In the genomic region with DNA sequence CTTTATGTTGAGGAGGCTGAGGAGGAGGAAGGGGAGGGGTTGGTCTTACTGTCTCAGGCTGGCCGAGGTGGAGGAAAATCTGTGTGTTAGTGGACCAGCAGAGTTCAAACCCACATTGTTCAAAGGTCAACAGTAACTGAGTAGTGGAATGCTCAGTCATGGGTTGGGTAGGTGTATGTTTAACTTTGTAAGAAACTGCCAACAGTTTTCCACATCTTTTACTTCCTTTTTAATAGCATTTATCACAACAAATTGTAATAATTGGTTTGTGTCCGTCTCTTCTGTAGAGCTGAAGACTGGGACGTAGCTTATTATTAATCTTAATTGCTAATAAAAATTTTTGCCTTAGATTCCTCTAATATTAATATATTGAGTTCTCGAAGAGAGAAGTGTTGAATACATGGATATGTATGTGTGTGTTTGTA, we compare ENCODE assay signal across 18 cellular contexts. TPM values are rescaled to one million over a fixed set of nuclear protein-coding genes. Genes with fewer than 3 reads are reported as not detected.
DNase-seq lines count a peak whose midpoint lies in the region; ATAC-seq and TF ChIP-seq lines count a peak whose summit lies in the region.
"Had no signal": no experiment of that assay in that cellular context is flagged by ENCODE, and none has a peak within 500 bp of the region (broad histone marks: within the 10 kb centered on the region; RNA-seq: fewer than 3 reads in every experiment).

No MANE protein-coding gene starts in this region.

- peak; percentile 16 to 24 for TF ChIP-seq RAD21 in liver (IDR thresholded peaks at IDR 0.05)

- no peaks in the 10 kb centered on the region for H3K9me3 Mint-ChIP-seq in stimulated activated effector memory CD8-positive, alpha-beta T cell treated with anti-CD3 and anti-CD28 coated beads, Interleukin-12 subunit alpha, Interleukin-12 subunit beta, amount 100 ng/mL, for 72 hours
- H3K9me3 Mint-ChIP-seq: CD8-positive, alpha-beta T cell; H9 had no signal

- peaks cover 9% of the 10 kb centered on the region for H3K36me3 ChIP-seq in colonic mucosa
- peaks cover 0 to 17% (median 7%) of the 10 kb centered on the region in 4 donors for H3K36me3 ChIP-seq in liver (ENCODE audit: control insufficient read depth in 4 of 4, insufficient read depth in 3 of 4, low read depth in 1 of 4, low read length in 3 of 4)
- H3K36me3 ChIP-seq in transverse colon = peaks cover 0 to 25% (median 11%) of the 10 kb centered on the region in 4 donors

- peak; percentile 56 for DNase-seq in HuH-7 (ENCODE audit: low spot score)
- DNase-seq in colonic mucosa = peak; percentile 60
- DNase-seq in transverse colon = no peak
- no peak for DNase-seq in stimulated activated effector memory CD8-positive, alpha-beta T cell treated with anti-CD3 and anti-CD28 coated beads, Interleukin-12 subunit alpha, Interleukin-12 subunit beta, amount 100 ng/mL, for 72 hours (ENCODE audit: low spot score in 2 of 2)
- DNase-seq in CD1c-positive myeloid dendritic cell (ENCODE audit: extremely low spot score) = no peak
- DNase-seq: BE2C; CD8-positive, alpha-beta T cell; DMS 273 treated with DMSO at 0.1 percent for 48 hours; H9; MM.1S; NCI-H1105; NCI-H187 treated with DMSO at 0.1 percent for 48 hours; NCI-H2171; NCI-H774; Right ventricle myocardium superior; SK-N-SH had no signal

- no peak overlapping the region for H3K4me3 ChIP-seq in colonic mucosa
- no peak overlapping the region for H3K4me3 ChIP-seq in liver (ENCODE audit: low read depth in 1 of 3, low read length in 3 of 3)
- no peak overlapping the region for H3K4me3 ChIP-seq in transverse colon

- H3K9ac ChIP-seq in colonic mucosa (ENCODE audit: low read depth in 2 of 2, low read length in 2 of 2) (no peak overlapping the region), liver (ENCODE audit: low read depth in 1 of 2, low read length in 2 of 2) (no peak overlapping the region)
- H3K9ac ChIP-seq: SK-N-SH had no signal

- H3K4me1 ChIP-seq in colonic mucosa = peaks cover 10% of the 10 kb centered on the region
- H3K4me1 ChIP-seq in liver (ENCODE audit: control insufficient read depth in 4 of 4, insufficient read depth in 4 of 4, low read length in 3 of 4) = peaks cover 3 to 30% (median 17%) of the 10 kb centered on the region in 4 donors
- H3K4me1 ChIP-seq in transverse colon = peaks cover 17 to 45% (median 22%) of the 10 kb centered on the region in 4 donors
- H3K4me1 ChIP-seq: BE2C had no signal

- intact Hi-C loops in colonic mucosa (cut with DNase I) = no loop called here
- intact Hi-C loops in transverse colon (cut with DNase I; ENCODE audit: low total_unique reads) = no loop called here

- 39% methylated on average over 4 of the region's 4 CpGs for WGBS in liver
- 67 to 68% methylated on average over 3 to 4 of the region's 4 CpGs for WGBS in transverse colon (ENCODE audit: low coverage in 1 of 2), 2 donors

- H3K27ac Mint-ChIP-seq in stimulated activated effector memory CD8-positive, alpha-beta T cell treated with anti-CD3 and anti-CD28 coated beads, Interleukin-12 subunit alpha, Interleukin-12 subunit beta, amount 100 ng/mL, for 72 hours = no peak overlapping the region
- H3K27ac Mint-ChIP-seq: CD8-positive, alpha-beta T cell had no signal

- peaks cover 41% of the 10 kb centered on the region for H3K36me3 Mint-ChIP-seq in stimulated activated effector memory CD8-positive, alpha-beta T cell treated with anti-CD3 and anti-CD28 coated beads, Interleukin-12 subunit alpha, Interleukin-12 subunit beta, amount 100 ng/mL, for 72 hours

- H3K27me3 ChIP-seq in colonic mucosa (no peaks in the 10 kb centered on the region), liver (ENCODE audit: control insufficient read depth in 4 of 4, insufficient read depth in 4 of 4, low read length in 3 of 4) (no peaks in the 10 kb centered on the region), transverse colon (no peaks in the 10 kb centered on the region)
- H3K27me3 ChIP-seq: BE2C had no signal

- H3K27ac ChIP-seq in colonic mucosa (peak overlapping the region; percentile 31), liver (ENCODE audit: low read depth in 1 of 2, low read length in 2 of 2) (peak overlapping the region; percentile 9 to 46), transverse colon (peak overlapping the region; percentile 4 to 50 (median 32))

- ATAC-seq in stimulated activated effector memory CD8-positive, alpha-beta T cell treated with anti-CD3 and anti-CD28 coated beads, Interleukin-12 subunit alpha, Interleukin-12 subunit beta, amount 100 ng/mL, for 72 hours = no peak
- no peak for ATAC-seq in HG02973 (IDR thresholded peaks at IDR 0.05; ENCODE audit: unreplicated experiment)
- ATAC-seq: CD8-positive, alpha-beta T cell had no signal

- H3K9me3 ChIP-seq in colonic mucosa (no peaks in the 10 kb centered on the region), liver (ENCODE audit: control insufficient read depth in 4 of 4, low read length in 3 of 4) (no peaks in the 10 kb centered on the region), transverse colon (no peaks in the 10 kb centered on the region)
- H3K9me3 ChIP-seq: BE2C, SK-N-SH had no signal

- in situ Hi-C loops in transverse colon (cut with MboI; ENCODE audit: low pct_ligation_motif_present in 1 of 4, low pct_unique_long_range_greater_than_20kb in 1 of 4, low sequenced_read_pairs in 3 of 4) = no loop called here

- no peak for TF ChIP-seq CTCF in colonic mucosa (IDR thresholded peaks at IDR 0.05)
- TF ChIP-seq CTCF in liver (IDR thresholded peaks at IDR 0.05; ENCODE audit: low read depth, low read length, missing input control) = no peak
- TF ChIP-seq CTCF in transverse colon (IDR thresholded peaks at IDR 0.05) = no peak

- peaks cover 16% of the 10 kb centered on the region for H3K4me1 Mint-ChIP-seq in stimulated activated effector memory CD8-positive, alpha-beta T cell treated with anti-CD3 and anti-CD28 coated beads, Interleukin-12 subunit alpha, Interleukin-12 subunit beta, amount 100 ng/mL, for 72 hours

- no peak overlapping the region for H3K4me3 Mint-ChIP-seq in stimulated activated effector memory CD8-positive, alpha-beta T cell treated with anti-CD3 and anti-CD28 coated beads, Interleukin-12 subunit alpha, Interleukin-12 subunit beta, amount 100 ng/mL, for 72 hours
- H3K4me3 Mint-ChIP-seq: CD8-positive, alpha-beta T cell; H9 had no signal

- no peak for TF ChIP-seq EP300 in transverse colon (IDR thresholded peaks at IDR 0.05; ENCODE audit: low read depth)

- TF ChIP-seq POLR2A in transverse colon (IDR thresholded peaks at IDR 0.05) = no peak

TF ChIP-seq in liver, 16 proteins besides CTCF, POLR2A, EP300 and RAD21 (continues in another document):
- TF ChIP-seq YY1 (IDR thresholded peaks at IDR 0.05) (peak; percentile 48), RXRA (IDR thresholded peaks at IDR 0.05) (peak; percentile 73 to 78), FOXA1 (IDR thresholded peaks at IDR 0.05) (no peak), GABPA (IDR thresholded peaks at IDR 0.05 in 1 of 2, conservative IDR thresholded peaks at IDR 0.05 in 1 of 2) (peak in 1 of 2 donors; percentile 16), HNF4G (IDR thresholded peaks at IDR 0.05) (peak; percentile 55), TAF1 (conservative IDR thresholded peaks at IDR 0.05) (no peak), SP1 (IDR thresholded peaks at IDR 0.05) (peak; percentile 54), JUND (IDR thresholded peaks at IDR 0.05) (peak in 1 of 2 donors; percentile 72), NR2F2 (IDR thresholded peaks at IDR 0.05) (peak; percentile 26)
- TF ChIP-seq, protein P1, sequence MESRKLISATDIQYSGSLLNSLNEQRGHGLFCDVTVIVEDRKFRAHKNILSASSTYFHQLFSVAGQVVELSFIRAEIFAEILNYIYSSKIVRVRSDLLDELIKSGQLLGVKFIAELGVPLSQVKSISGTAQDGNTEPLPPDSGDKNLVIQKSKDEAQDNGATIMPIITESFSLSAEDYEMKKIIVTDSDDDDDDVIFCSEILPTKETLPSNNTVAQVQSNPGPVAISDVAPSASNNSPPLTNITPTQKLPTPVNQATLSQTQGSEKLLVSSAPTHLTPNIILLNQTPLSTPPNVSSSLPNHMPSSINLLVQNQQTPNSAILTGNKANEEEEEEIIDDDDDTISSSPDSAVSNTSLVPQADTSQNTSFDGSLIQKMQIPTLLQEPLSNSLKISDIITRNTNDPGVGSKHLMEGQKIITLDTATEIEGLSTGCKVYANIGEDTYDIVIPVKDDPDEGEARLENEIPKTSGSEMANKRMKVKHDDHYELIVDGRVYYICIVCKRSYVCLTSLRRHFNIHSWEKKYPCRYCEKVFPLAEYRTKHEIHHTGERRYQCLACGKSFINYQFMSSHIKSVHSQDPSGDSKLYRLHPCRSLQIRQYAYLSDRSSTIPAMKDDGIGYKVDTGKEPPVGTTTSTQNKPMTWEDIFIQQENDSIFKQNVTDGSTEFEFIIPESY (IDR thresholded peaks at IDR 0.05) = peak; percentile 25
- TF ChIP-seq, protein P2, sequence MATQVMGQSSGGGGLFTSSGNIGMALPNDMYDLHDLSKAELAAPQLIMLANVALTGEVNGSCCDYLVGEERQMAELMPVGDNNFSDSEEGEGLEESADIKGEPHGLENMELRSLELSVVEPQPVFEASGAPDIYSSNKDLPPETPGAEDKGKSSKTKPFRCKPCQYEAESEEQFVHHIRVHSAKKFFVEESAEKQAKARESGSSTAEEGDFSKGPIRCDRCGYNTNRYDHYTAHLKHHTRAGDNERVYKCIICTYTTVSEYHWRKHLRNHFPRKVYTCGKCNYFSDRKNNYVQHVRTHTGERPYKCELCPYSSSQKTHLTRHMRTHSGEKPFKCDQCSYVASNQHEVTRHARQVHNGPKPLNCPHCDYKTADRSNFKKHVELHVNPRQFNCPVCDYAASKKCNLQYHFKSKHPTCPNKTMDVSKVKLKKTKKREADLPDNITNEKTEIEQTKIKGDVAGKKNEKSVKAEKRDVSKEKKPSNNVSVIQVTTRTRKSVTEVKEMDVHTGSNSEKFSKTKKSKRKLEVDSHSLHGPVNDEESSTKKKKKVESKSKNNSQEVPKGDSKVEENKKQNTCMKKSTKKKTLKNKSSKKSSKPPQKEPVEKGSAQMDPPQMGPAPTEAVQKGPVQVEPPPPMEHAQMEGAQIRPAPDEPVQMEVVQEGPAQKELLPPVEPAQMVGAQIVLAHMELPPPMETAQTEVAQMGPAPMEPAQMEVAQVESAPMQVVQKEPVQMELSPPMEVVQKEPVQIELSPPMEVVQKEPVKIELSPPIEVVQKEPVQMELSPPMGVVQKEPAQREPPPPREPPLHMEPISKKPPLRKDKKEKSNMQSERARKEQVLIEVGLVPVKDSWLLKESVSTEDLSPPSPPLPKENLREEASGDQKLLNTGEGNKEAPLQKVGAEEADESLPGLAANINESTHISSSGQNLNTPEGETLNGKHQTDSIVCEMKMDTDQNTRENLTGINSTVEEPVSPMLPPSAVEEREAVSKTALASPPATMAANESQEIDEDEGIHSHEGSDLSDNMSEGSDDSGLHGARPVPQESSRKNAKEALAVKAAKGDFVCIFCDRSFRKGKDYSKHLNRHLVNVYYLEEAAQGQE (IDR thresholded peaks at IDR 0.05) = peak; percentile 71

RNA-seq across cellular contexts. Expression of a gene that starts 5.3 kb away (rescaled TPM):
- 10 to 100 TPM; 77.6 to 93.0 TPM for total RNA-seq in colonic mucosa
- total RNA-seq in liver = 10 to 100 TPM; 52.5 to 94.6 TPM
- 10 to 100 TPM; 31.5 to 37.9 TPM for polyA plus RNA-seq in liver
- 100 to 1,000 TPM in 2 of 4 donors, 10 to 100 TPM in 2; 91.8 to 313 (median 115) TPM for total RNA-seq in transverse colon

RNA-seq across cellular contexts. Expression of a gene that starts 40.9 kb away (rescaled TPM):
- total RNA-seq in colonic mucosa = 10 to 100 TPM; 25.2 to 74.6 TPM
- 10 to 100 TPM in 1 of 2 donors, 1 to 10 TPM in 1; 6.7 to 22.2 TPM for total RNA-seq in liver
- polyA plus RNA-seq in liver = 10 to 100 TPM in 1 of 2 donors, 1 to 10 TPM in 1; 6.5 to 27.0 TPM
- total RNA-seq in transverse colon = 100 to 1,000 TPM in 1 of 4 donors, 10 to 100 TPM in 3; 53.7 to 135 (median 69.2) TPM
- total RNA-seq: CD8-positive, alpha-beta T cell had no signal

Comparison
In these comparisons a context has a peak if more than half of its experiments do, and no peak if none do; other contexts are left out.
1. DNase-seq: peak in HuH-7 (single experiment) and colonic mucosa (single experiment); none in transverse colon (single experiment), stimulated activated effector memory CD8-positive, alpha-beta T cell treated with anti-CD3 and anti-CD28 coated beads, Interleukin-12 subunit alpha, Interleukin-12 subunit beta, amount 100 ng/mL, for 72 hours (0 of 2) and CD1c-positive myeloid dendritic cell (single experiment).
2. Peak in every context shown above with its lines, with median percentiles within 50 percentile points of each other: H3K27ac ChIP-seq.